Comparison of ENCODE assay signal across 8 cellular contexts in the genomic region with DNA sequence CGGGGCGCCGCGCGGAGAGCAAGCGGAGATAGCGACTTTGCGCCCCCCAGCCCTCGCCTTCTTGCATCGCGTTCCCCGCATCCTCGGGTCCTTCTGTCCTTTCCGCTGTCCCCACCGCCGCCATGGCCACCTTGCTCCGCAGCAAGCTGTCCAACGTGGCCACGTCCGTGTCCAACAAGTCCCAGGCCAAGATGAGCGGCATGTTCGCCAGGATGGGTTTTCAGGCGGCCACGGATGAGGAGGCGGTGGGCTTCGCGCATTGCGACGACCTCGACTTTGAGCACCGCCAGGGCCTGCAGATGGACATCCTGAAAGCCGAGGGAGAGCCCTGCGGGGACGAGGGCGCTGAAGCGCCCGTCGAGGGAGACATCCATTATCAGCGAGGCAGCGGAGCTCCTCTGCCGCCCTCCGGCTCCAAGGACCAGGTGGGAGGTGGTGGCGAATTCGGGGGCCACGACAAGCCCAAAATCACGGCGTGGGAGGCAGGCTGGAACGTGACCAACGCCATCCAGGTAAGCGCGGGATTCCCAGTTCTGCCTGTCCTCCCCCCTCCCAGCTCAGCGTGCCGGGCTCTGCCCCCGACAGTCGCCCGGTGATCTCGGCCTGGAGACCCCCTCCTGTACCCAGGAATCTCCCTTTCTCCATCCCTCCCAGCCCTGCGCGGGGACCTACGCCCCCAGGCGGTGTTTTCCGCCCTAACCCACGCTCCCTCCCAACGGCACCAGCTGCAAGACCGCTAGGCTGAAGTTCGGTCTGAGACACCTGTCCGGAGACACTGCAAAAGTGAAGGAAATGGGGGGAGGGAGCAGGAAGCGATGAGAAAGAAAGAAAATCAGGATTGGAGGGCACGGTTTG. TPM values are rescaled to one million over a fixed set of nuclear protein-coding genes. Genes with fewer than 3 reads are reported as not detected.
DNase-seq lines count a peak whose midpoint lies in the region; ATAC-seq and TF ChIP-seq lines count a peak whose summit lies in the region.

No MANE protein-coding gene starts in this region.

- H3K9ac ChIP-seq in SK-N-SH: no peak overlapping the region
- no peak overlapping the region for H3K9ac ChIP-seq in HUES48 (ENCODE audit: low read depth, low read length)
- H3K9ac ChIP-seq in Karpas-422 (ENCODE audit: low read length): no peak overlapping the region

- ATAC-seq in SK-N-SH treated with all-trans-retinoic acid at 6 μM for 48 hours (no peak), HG03175 (IDR thresholded peaks at IDR 0.05; ENCODE audit: unreplicated experiment) (no peak), HG03025 (IDR thresholded peaks at IDR 0.05; ENCODE audit: low FRiP score, unreplicated experiment) (no peak)

- CTCF ChIA-PET in SK-N-SH (lab: Yijun Ruan, JAX): interaction anchor here (0.9 to 14.6 kb wide), 26 partner anchors 8 to 325 kb away, joined by 3 to 510 read pairs (median 8); partner anchors contain the start of gene ACTR5

- H3K4me1 ChIP-seq in SK-N-SH (ENCODE audit: control insufficient read depth in 1 of 2, insufficient read depth in 2 of 2, low read depth in 1 of 2, low read length in 1 of 2) (peaks cover 0 to 14% of the 10 kb centered on the region in 2 experiments; a peak in 1 of 4 replicates), HUES48 (ENCODE audit: control insufficient read depth, insufficient read depth, low read length) (peaks cover 41% of the 10 kb centered on the region), Karpas-422 (ENCODE audit: low read length) (no peaks in the 10 kb centered on the region)

- no peak overlapping the region for H3K27ac Mint-ChIP-seq in activated naive CD8-positive, alpha-beta T cell treated with anti-CD3 and anti-CD28 coated beads for 36 hours
- no peak overlapping the region for H3K27ac Mint-ChIP-seq in nephron progenitor cell

- H3F3A ChIP-seq in SK-N-SH (replicated peaks; ENCODE audit: insufficient read depth): no peaks in the 10 kb centered on the region

- H3K36me3 Mint-ChIP-seq in activated naive CD8-positive, alpha-beta T cell treated with anti-CD3 and anti-CD28 coated beads for 36 hours: peaks cover 3% of the 10 kb centered on the region
- H3K36me3 Mint-ChIP-seq in nephron progenitor cell (ENCODE audit: low read depth): no peaks in the 10 kb centered on the region

- H3K36me3 ChIP-seq in SK-N-SH (replicated peaks in 1 of 2; ENCODE audit: control insufficient read depth in 1 of 2, insufficient read depth in 2 of 2, low read length in 1 of 2) (no peaks in the 10 kb centered on the region), HUES48 (ENCODE audit: control insufficient read depth, insufficient read depth, low read length) (no peaks in the 10 kb centered on the region), Karpas-422 (ENCODE audit: insufficient read depth, low read length) (no peaks in the 10 kb centered on the region)

- H3K9me2 ChIP-seq in SK-N-SH (no peaks in the 10 kb centered on the region), Karpas-422 (replicated peaks; ENCODE audit: insufficient read depth, low read length) (no peaks in the 10 kb centered on the region)

- 2% methylated on average over 40 of the region's 69 CpGs for WGBS in SK-N-SH (ENCODE audit: low lambda C conversion rate)

- H3K4me3 Mint-ChIP-seq in activated naive CD8-positive, alpha-beta T cell treated with anti-CD3 and anti-CD28 coated beads for 36 hours: peak overlapping the region; percentile 15
- H3K4me3 Mint-ChIP-seq in nephron progenitor cell: peak overlapping the region; percentile 65

- H4K20me1 ChIP-seq in SK-N-SH (ENCODE audit: insufficient read depth): no peaks in the 10 kb centered on the region
- no peaks in the 10 kb centered on the region for H4K20me1 ChIP-seq in Karpas-422 (ENCODE audit: insufficient read depth, low read depth, low read length)

- TF ChIP-seq EP300 in SK-N-SH (IDR thresholded peaks at IDR 0.05; ENCODE audit: borderline replicate concordance in 1 of 2, low read depth in 1 of 2, low read length in 1 of 2): no peak

- H3K27me3 ChIP-seq in SK-N-SH (ENCODE audit: insufficient read depth) (peaks cover 98% of the 10 kb centered on the region), HUES48 (ENCODE audit: control insufficient read depth, insufficient read depth, low read length) (peaks cover 100% of the 10 kb centered on the region), Karpas-422 (ENCODE audit: low read length) (no peaks in the 10 kb centered on the region)

- no peak overlapping the region for H3K4me2 ChIP-seq in SK-N-SH
- H3K4me2 ChIP-seq in Karpas-422 (ENCODE audit: low read depth, low read length, poor library complexity, severe bottlenecking): no peak overlapping the region

- H3K9me3 ChIP-seq in SK-N-SH: no peaks in the 10 kb centered on the region
- H3K9me3 ChIP-seq in HUES48 (ENCODE audit: control insufficient read depth, insufficient read depth, low read length): no peaks in the 10 kb centered on the region
- H3K9me3 ChIP-seq in Karpas-422 (ENCODE audit: low read length): no peaks in the 10 kb centered on the region

- H3K79me2 ChIP-seq in SK-N-SH (ENCODE audit: insufficient read depth) (no peaks in the 10 kb centered on the region), Karpas-422 (ENCODE audit: low read length) (no peaks in the 10 kb centered on the region)

- H2AFZ ChIP-seq in SK-N-SH (ENCODE audit: low read depth): no peak overlapping the region
- no peak overlapping the region for H2AFZ ChIP-seq in Karpas-422 (ENCODE audit: low read length)

- H3K27ac ChIP-seq in SK-N-SH (ENCODE audit: low read depth in 2 of 2, low read length in 1 of 2) (no peak overlapping the region), HUES48 (ENCODE audit: low read depth, low read length) (no peak overlapping the region), Karpas-422 (ENCODE audit: low read length) (no peak overlapping the region)

- POLR2A ChIA-PET in SK-N-SH (lab: Yijun Ruan, JAX): interaction anchor here (0.5 to 1.4 kb wide), 3 partner anchors 22 to 202 kb away, joined by 3 to 6 read pairs (median 3); partner anchors contain the start of gene FAM83D

- peaks cover 7% of the 10 kb centered on the region for H3K9me3 Mint-ChIP-seq in activated naive CD8-positive, alpha-beta T cell treated with anti-CD3 and anti-CD28 coated beads for 36 hours
- peaks cover 8% of the 10 kb centered on the region for H3K9me3 Mint-ChIP-seq in nephron progenitor cell

- DNase-seq in SK-N-SH (peak; percentile 64), nephron progenitor cell (peak; percentile 41), Karpas-422 (no peak)
- DNase-seq in activated naive CD8-positive, alpha-beta T cell treated with anti-CD3 and anti-CD28 coated beads for 36 hours: no peak

- peaks cover 40% of the 10 kb centered on the region for H3K4me1 Mint-ChIP-seq in activated naive CD8-positive, alpha-beta T cell treated with anti-CD3 and anti-CD28 coated beads for 36 hours
- peaks cover 83% of the 10 kb centered on the region for H3K4me1 Mint-ChIP-seq in nephron progenitor cell

- TF ChIP-seq CTCF in SK-N-SH (IDR thresholded peaks at IDR 0.05) (no peak), nephron progenitor cell (IDR thresholded peaks at IDR 0.05) (no peak)

- no peak for TF ChIP-seq RAD21 in SK-N-SH (IDR thresholded peaks at IDR 0.05; ENCODE audit: low read length)

- H3K4me3 ChIP-seq in SK-N-SH (ENCODE audit: low read depth in 2 of 2, low read length in 1 of 2) (peak overlapping the region in 1 of 2 experiments; percentile 24; a peak in 1 of 4 replicates), HUES48 (ENCODE audit: low read depth, low read length) (peak overlapping the region; percentile 43), Karpas-422 (ENCODE audit: low read length) (no peak overlapping the region)

- H3K27me3 Mint-ChIP-seq in activated naive CD8-positive, alpha-beta T cell treated with anti-CD3 and anti-CD28 coated beads for 36 hours: peaks cover 94% of the 10 kb centered on the region
- peaks cover 100% of the 10 kb centered on the region for H3K27me3 Mint-ChIP-seq in nephron progenitor cell (ENCODE audit: low read depth, poor library complexity)

TF ChIP-seq in SK-N-SH, 30 proteins besides CTCF, POLR2A, EP300 and RAD21:
- no peak for TF ChIP-seq MXI1 (IDR thresholded peaks at IDR 0.05; ENCODE audit: low read depth, low read length)
- TF ChIP-seq FOXJ3 (CRISPR knock-in tag; IDR thresholded peaks at IDR 0.05): no peak

TF ChIP-seq in SK-N-SH treated with all-trans-retinoic acid at 6 μM for 48 hours, 23 proteins besides CTCF, POLR2A, EP300 and RAD21:
- TF ChIP-seq ZNF70 (CRISPR knock-in tag; IDR thresholded peaks at IDR 0.05) (no peak), RARB (CRISPR knock-in tag; IDR thresholded peaks at IDR 0.05) (no peak), ZFP30 (CRISPR knock-in tag; IDR thresholded peaks at IDR 0.05) (no peak), CSDC2 (CRISPR knock-in tag; IDR thresholded peaks at IDR 0.05) (no peak), ESRRG (CRISPR knock-in tag; IDR thresholded peaks at IDR 0.05) (no peak), ZNF565 (CRISPR knock-in tag; conservative IDR thresholded peaks at IDR 0.05; ENCODE audit: low read depth) (no peak)

RNA-seq across cellular contexts. Expression of gene SLC32A1, which starts 0.5 kb away (rescaled TPM):
- polyA plus RNA-seq in SK-N-SH (2012; rRNA removed): not detected in 2 replicates
- not detected in 2 replicates for polyA plus RNA-seq in SK-N-SH (2012; cell fraction: cytosol; rRNA removed)
- polyA plus RNA-seq in SK-N-SH (2012; cell fraction: nucleus; rRNA removed): not detected in 2 replicates
- not detected for total RNA-seq in activated naive CD8-positive, alpha-beta T cell treated with anti-CD3 and anti-CD28 coated beads for 36 hours
- not detected in 2 replicates for total RNA-seq in Karpas-422 (2014; rRNA removed; shearing (Covaris generic); ENCODE audit: low replicate concordance)

RNA-seq across cellular contexts. Expression of gene ACTR5, which starts 23.4 kb away (rescaled TPM):
- 9.7 and 10.9 TPM in 2 replicates for polyA plus RNA-seq in SK-N-SH (2012; rRNA removed)
- 4.4 and 6.4 TPM in 2 replicates for polyA plus RNA-seq in SK-N-SH (2012; cell fraction: cytosol; rRNA removed)
- 41.9 and 49.0 TPM in 2 replicates for polyA plus RNA-seq in SK-N-SH (2012; cell fraction: nucleus; rRNA removed)
- 1 to 10 TPM; 7.3 to 7.5 TPM for total RNA-seq in activated naive CD8-positive, alpha-beta T cell treated with anti-CD3 and anti-CD28 coated beads for 36 hours
- total RNA-seq in Karpas-422 (2014; rRNA removed; shearing (Covaris generic); ENCODE audit: low replicate concordance): 4.5 and 10.6 TPM in 2 replicates

Comparison
In these comparisons a context has a peak if more than half of its experiments do, and no peak if none do; other contexts are left out.
1. DNase-seq: peak in SK-N-SH (single experiment) and nephron progenitor cell (single experiment); none in activated naive CD8-positive, alpha-beta T cell treated with anti-CD3 and anti-CD28 coated beads for 36 hours (single experiment) and Karpas-422 (single experiment).